ENCODE assay signal across 8 cellular contexts in the genomic region with DNA sequence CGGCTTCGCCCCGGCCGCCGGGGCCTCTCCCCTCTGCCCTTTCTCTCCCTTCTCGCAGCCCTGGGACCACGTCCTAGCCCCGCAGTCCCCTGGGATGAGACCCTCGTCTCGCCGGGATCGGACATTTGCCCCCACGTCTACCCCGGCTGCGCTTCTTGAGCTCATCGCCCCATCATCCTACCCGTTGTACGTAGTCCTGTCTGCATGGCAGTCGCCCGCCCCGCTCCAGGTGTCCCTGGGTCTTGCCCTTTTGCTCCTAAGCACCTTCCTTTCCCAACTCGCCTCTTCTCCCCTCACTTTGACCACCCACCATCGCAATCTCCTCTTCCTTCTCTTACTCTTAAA. TPM values are rescaled to one million over a fixed set of nuclear protein-coding genes. Genes with fewer than 3 reads are reported as not detected.
A peak's percentile ranks its signal among the peaks of the same experiment; 100 is the strongest.
DNase-seq lines count a peak whose midpoint lies in the region; ATAC-seq and TF ChIP-seq lines count a peak whose summit lies in the region.

No MANE protein-coding gene starts in this region.

- intact Hi-C loops in natural killer cell (cut with micrococcal nuclease) = loop anchor here (5.0 to 10.0 kb wide), 3 partner anchors 91 to 173 kb away; a partner anchor contains a TSS

- peaks cover 48% of the 10 kb centered on the region for H3K27me3 Mint-ChIP-seq in activated naive CD4-positive, alpha-beta T cell treated with anti-CD3 and anti-CD28 coated beads, Interleukin-2, amount 10 ng/mL, durations not matched to agents 7 days and 5 days
- H3K27me3 Mint-ChIP-seq in natural killer cell (ENCODE audit: low read depth in 2 of 2) = peaks cover 0 to 2% of the 10 kb centered on the region in 2 donors

- H3K4me3 ChIP-seq in SJSA1 (peak overlapping the region; percentile 93), endocrine pancreas (ENCODE audit: control insufficient read depth, insufficient read depth, low read length) (peak overlapping the region; percentile 47)

- peak; percentile 21 for DNase-seq in activated naive CD4-positive, alpha-beta T cell treated with anti-CD3 and anti-CD28 coated beads, Interleukin-2, amount 10 ng/mL, durations not matched to agents 7 days and 5 days
- no peak for DNase-seq in activated naive CD4-positive, alpha-beta T cell treated with Interleukin-2 at 50 U/mL for 16 hours
- DNase-seq in SJSA1 (ENCODE audit: low read depth in 1 of 2, low spot score in 2 of 2) (peak in 1 of 2 experiments; percentile 41), natural killer cell (no peak), T-helper 9 cell (no peak)

- H3K27ac ChIP-seq in SJSA1 = peak overlapping the region; percentile 48

- peak overlapping the region; percentile 33 for H3K27ac Mint-ChIP-seq in activated naive CD4-positive, alpha-beta T cell treated with anti-CD3 and anti-CD28 coated beads, Interleukin-2, amount 10 ng/mL, durations not matched to agents 7 days and 5 days
- peak overlapping the region; percentile 84 for H3K27ac Mint-ChIP-seq in natural killer cell

- no peaks in the 10 kb centered on the region for H3K36me3 Mint-ChIP-seq in activated naive CD4-positive, alpha-beta T cell treated with anti-CD3 and anti-CD28 coated beads, Interleukin-2, amount 10 ng/mL, durations not matched to agents 7 days and 5 days
- no peaks in the 10 kb centered on the region for H3K36me3 Mint-ChIP-seq in natural killer cell

- H3K9me3 Mint-ChIP-seq in activated naive CD4-positive, alpha-beta T cell treated with anti-CD3 and anti-CD28 coated beads, Interleukin-2, amount 10 ng/mL, durations not matched to agents 7 days and 5 days = no peaks in the 10 kb centered on the region
- no peaks in the 10 kb centered on the region for H3K9me3 Mint-ChIP-seq in natural killer cell

- ATAC-seq in natural killer cell = no peak
- ATAC-seq in GM21390 (IDR thresholded peaks at IDR 0.05; ENCODE audit: unreplicated experiment) = no peak
- no peak for ATAC-seq in HG03439 (IDR thresholded peaks at IDR 0.05; ENCODE audit: unreplicated experiment)

- CTCF ChIA-PET in activated naive CD4-positive, alpha-beta T cell treated with anti-CD3 and anti-CD28 coated beads, Interleukin-2, amount 10 ng/mL, durations not matched to agents 7 days and 5 days (lab: Charles Lee) = no interaction called here

- H3K4me1 ChIP-seq in SJSA1 (replicated peaks) = peaks cover 20% of the 10 kb centered on the region
- peaks cover 10% of the 10 kb centered on the region for H3K4me1 ChIP-seq in endocrine pancreas (ENCODE audit: control insufficient read depth, insufficient read depth, low read length)

- no peak for TF ChIP-seq CTCF in natural killer cell (IDR thresholded peaks at IDR 0.05)

- H3K9me3 ChIP-seq in SJSA1 (replicated peaks) = no peaks in the 10 kb centered on the region
- H3K9me3 ChIP-seq in endocrine pancreas (ENCODE audit: control insufficient read depth, low read length) = no peaks in the 10 kb centered on the region

- H3K36me3 ChIP-seq in SJSA1 (peaks cover 18% of the 10 kb centered on the region), endocrine pancreas (ENCODE audit: control insufficient read depth, insufficient read depth, low read length) (no peaks in the 10 kb centered on the region)

- peak overlapping the region; percentile 88 for H3K9ac ChIP-seq in endocrine pancreas (ENCODE audit: control insufficient read depth, insufficient read depth, low read length)

- no peaks in the 10 kb centered on the region for H3K27me3 ChIP-seq in SJSA1 (replicated peaks)
- no peaks in the 10 kb centered on the region for H3K27me3 ChIP-seq in endocrine pancreas (ENCODE audit: control insufficient read depth, insufficient read depth, low read length)

- H3K4me1 Mint-ChIP-seq in activated naive CD4-positive, alpha-beta T cell treated with anti-CD3 and anti-CD28 coated beads, Interleukin-2, amount 10 ng/mL, durations not matched to agents 7 days and 5 days = peaks cover 42% of the 10 kb centered on the region
- peaks cover 27% of the 10 kb centered on the region in 2 donors for H3K4me1 Mint-ChIP-seq in natural killer cell

- peak overlapping the region; percentile 89 for H3K4me3 Mint-ChIP-seq in activated naive CD4-positive, alpha-beta T cell treated with anti-CD3 and anti-CD28 coated beads, Interleukin-2, amount 10 ng/mL, durations not matched to agents 7 days and 5 days
- H3K4me3 Mint-ChIP-seq in natural killer cell = peak overlapping the region; percentile 96

RNA-seq across cellular contexts. Expression of a gene that starts 0.6 kb away (rescaled TPM):
- 50.0 and 51.0 TPM in 2 replicates for total RNA-seq in SJSA1 (2014; rRNA removed; shearing (Covaris generic))
- total RNA-seq in natural killer cell = 10 to 100 TPM; 10.4 to 17.3 (median 14.3) TPM
